Comparison of ENCODE assay signal across 24 cellular contexts in genomic region chr1:37303884-37304574, GRCh38.
"Had no signal": no experiment of that assay in that cellular context is flagged by ENCODE, and none has a peak within 500 bp of the region (broad histone marks: within the 10 kb centered on the region; RNA-seq: fewer than 3 reads in every experiment).

No MANE protein-coding gene starts in this region.

- H3K4me3 ChIP-seq: ascending aorta, body of pancreas, coronary artery, Peyer's patch had no signal

- H3K36me3 Mint-ChIP-seq: activated CD8-positive, alpha-beta memory T cell treated with anti-CD3 and anti-CD28 coated beads, Interleukin-2, amount 10 ng/mL, durations not matched to agents 7 days and 5 days; activated naive CD4-positive, alpha-beta T cell treated with anti-CD3 and anti-CD28 coated beads, Interleukin-2, amount 50 U/mL, for 72 hours had no signal

- H3K36me3 ChIP-seq: ascending aorta, Peyer's patch had no signal

- H3K27me3 Mint-ChIP-seq: activated CD4-positive, alpha-beta T cell treated with anti-CD3 and anti-CD28 coated beads, Interleukin-2, amount 10 ng/mL, durations not matched to agents 24 days and 14 days had no signal

- H3K4me1 ChIP-seq: ascending aorta, body of pancreas, Peyer's patch had no signal

- H3K4me1 Mint-ChIP-seq: activated B cell treated with CpG ODN at 0.5 μM for 24 hours; activated CD4-positive, alpha-beta T cell treated with anti-CD3 and anti-CD28 coated beads, Interleukin-2, amount 10 ng/mL, durations not matched to agents 24 days and 14 days; activated naive CD8-positive, alpha-beta T cell treated with anti-CD3 and anti-CD28 coated beads, Interleukin-2, amount 50 U/mL, for 24 hours had no signal

- H3K9me3 Mint-ChIP-seq: activated B cell treated with CpG ODN at 0.5 μM for 24 hours; activated CD4-positive, alpha-beta T cell treated with anti-CD3 and anti-CD28 coated beads, Interleukin-2, amount 10 ng/mL, durations not matched to agents 24 days and 14 days; activated naive CD4-positive, alpha-beta T cell treated with anti-CD3 and anti-CD28 coated beads, Interleukin-2, amount 50 U/mL, for 72 hours; activated naive CD8-positive, alpha-beta T cell treated with anti-CD3 and anti-CD28 coated beads, Interleukin-2, amount 50 U/mL, for 24 hours; activated T-cell treated with anti-CD3 and anti-CD28 coated beads, Interleukin-2, amount 50 U/mL, for 4 hours; T-helper 1 cell treated with Interleukin-12 subunit alpha and Interleukin-12 subunit beta and Interleukin-4 antibody, amounts not matched to agents 30 μg/mL and 1 μg/mL, for 36 hours had no signal

- H3K4me3 Mint-ChIP-seq: activated B cell treated with CpG ODN at 0.5 μM for 24 hours; activated CD4-positive, alpha-beta T cell treated with anti-CD3 and anti-CD28 coated beads, Interleukin-2, amount 10 ng/mL, durations not matched to agents 24 days and 14 days; activated CD8-positive, alpha-beta memory T cell treated with anti-CD3 and anti-CD28 coated beads, Interleukin-2, amount 10 ng/mL, durations not matched to agents 7 days and 5 days; activated naive CD8-positive, alpha-beta T cell treated with anti-CD3 and anti-CD28 coated beads, Interleukin-2, amount 50 U/mL, for 24 hours; activated T-cell treated with anti-CD3 and anti-CD28 coated beads, Interleukin-2, amount 50 U/mL, for 4 hours; T-helper 1 cell treated with Interleukin-12 subunit alpha and Interleukin-12 subunit beta and Interleukin-4 antibody, amounts not matched to agents 30 μg/mL and 1 μg/mL, for 36 hours had no signal

- H3K9me3 ChIP-seq: ascending aorta, body of pancreas, Peyer's patch had no signal

- H3K27ac ChIP-seq: ascending aorta, body of pancreas, coronary artery, Peyer's patch had no signal

- H3K27me3 ChIP-seq: ascending aorta, body of pancreas, Peyer's patch had no signal

- H3K27ac Mint-ChIP-seq: activated B cell treated with CpG ODN at 0.5 μM for 24 hours; activated CD4-positive, alpha-beta T cell treated with anti-CD3 and anti-CD28 coated beads, Interleukin-2, amount 10 ng/mL, durations not matched to agents 24 days and 14 days; activated CD8-positive, alpha-beta memory T cell treated with anti-CD3 and anti-CD28 coated beads, Interleukin-2, amount 10 ng/mL, durations not matched to agents 7 days and 5 days; activated naive CD4-positive, alpha-beta T cell treated with anti-CD3 and anti-CD28 coated beads, Interleukin-2, amount 50 U/mL, for 72 hours; activated naive CD8-positive, alpha-beta T cell treated with anti-CD3 and anti-CD28 coated beads, Interleukin-2, amount 50 U/mL, for 24 hours; T-helper 1 cell treated with Interleukin-12 subunit alpha and Interleukin-12 subunit beta and Interleukin-4 antibody, amounts not matched to agents 30 μg/mL and 1 μg/mL, for 36 hours had no signal

- ATAC-seq: activated CD8-positive, alpha-beta memory T cell treated with anti-CD3 and anti-CD28 coated beads, Interleukin-2, amount 10 ng/mL, durations not matched to agents 7 days and 5 days; activated naive CD4-positive, alpha-beta T cell treated with anti-CD3 and anti-CD28 coated beads, Interleukin-2, amount 50 U/mL, for 72 hours; activated naive CD8-positive, alpha-beta T cell treated with anti-CD3 and anti-CD28 coated beads, Interleukin-2, amount 50 U/mL, for 24 hours; activated T-cell treated with anti-CD3 and anti-CD28 coated beads, Interleukin-2, amount 50 U/mL, for 4 hours; body of pancreas had no signal

- DNase-seq: activated B cell treated with CpG ODN at 0.5 μM for 24 hours; activated CD4-positive, alpha-beta T cell treated with anti-CD3 and anti-CD28 coated beads for 1 hour; activated CD4-positive, alpha-beta T cell treated with anti-CD3 and anti-CD28 coated beads, Interleukin-2, amount 10 ng/mL, durations not matched to agents 24 days and 14 days; activated CD4-positive, alpha-beta T cell treated with anti-CD3 and anti-CD28 coated beads, Interleukin-2, amount 50 U/mL, for 48 hours; activated CD8-positive, alpha-beta memory T cell treated with anti-CD3 and anti-CD28 coated beads, Interleukin-2, amount 10 ng/mL, durations not matched to agents 7 days and 5 days; activated effector memory CD4-positive, alpha-beta T cell treated with anti-CD3 and anti-CD28 coated beads, Interleukin-2, amount 50 U/mL, for 16 hours; activated naive CD4-positive, alpha-beta T cell treated with Interleukin-2 at 50 U/mL for 16 hours; activated naive CD8-positive, alpha-beta T cell treated with anti-CD3 and anti-CD28 coated beads, Interleukin-2, amount 50 U/mL, for 24 hours; activated T-cell treated with anti-CD3 and anti-CD28 coated beads, Interleukin-2, amount 50 U/mL, for 4 hours; amniotic stem cell; body of pancreas; central memory CD4-positive, alpha-beta T cell; MM.1S; NCI-H2171; NCI-H446 treated with DMSO at 0.1 percent for 48 hours; NCI-H524 treated with DMSO at 0.1 percent for 48 hours; NCI-H774; SHP77 treated with DMSO at 0.1 percent for 48 hours; T-helper 9 cell had no signal
